In genomic region chr12:44847888-44848770, GRCh38 we compare ENCODE assay signal across 8 cellular contexts.
DNase-seq lines count a peak whose midpoint lies in the region; ATAC-seq lines count a peak whose summit lies in the region.
"Had no signal": no experiment of that assay in that cellular context is flagged by ENCODE, and none has a peak within 500 bp of the region (broad histone marks: within the 10 kb centered on the region; RNA-seq: fewer than 3 reads in every experiment).

No MANE protein-coding gene starts in this region.

- DNase-seq in activated T-cell treated with anti-CD3 and anti-CD28 coated beads, Interleukin-2, amount 50 U/mL, for 48 hours: peak; percentile 66 to 69
- DNase-seq in stimulated activated CD8-positive, alpha-beta memory T cell treated with anti-CD3 and anti-CD28 coated beads, Interleukin-12 subunit alpha, Interleukin-12 subunit beta, amount 100 ng/mL, for 4 hours (ENCODE audit: low read depth): peak; percentile 48
- no peak for DNase-seq in foreskin melanocyte
- DNase-seq in NCI-H1048 (lab: John Stamatoyannopoulos, UW): no peak
- DNase-seq in NCI-H2107 (lab: John Stamatoyannopoulos, UW): no peak
- DNase-seq: left cardiac atrium had no signal

- ATAC-seq in GM21381 (IDR thresholded peaks at IDR 0.05; ENCODE audit: unreplicated experiment): peak; percentile 86
- peak; percentile 85 for ATAC-seq in HG03520 (IDR thresholded peaks at IDR 0.05; ENCODE audit: unreplicated experiment)

Comparison
In these comparisons a context has a peak if more than half of its experiments do, and no peak if none do; other contexts are left out.
1. DNase-seq: peak in activated T-cell treated with anti-CD3 and anti-CD28 coated beads, Interleukin-2, amount 50 U/mL, for 48 hours (2 of 2) and stimulated activated CD8-positive, alpha-beta memory T cell treated with anti-CD3 and anti-CD28 coated beads, Interleukin-12 subunit alpha, Interleukin-12 subunit beta, amount 100 ng/mL, for 4 hours (single experiment); none in foreskin melanocyte (single experiment), NCI-H1048 (single experiment) and NCI-H2107 (single experiment).